In the genomic region with DNA sequence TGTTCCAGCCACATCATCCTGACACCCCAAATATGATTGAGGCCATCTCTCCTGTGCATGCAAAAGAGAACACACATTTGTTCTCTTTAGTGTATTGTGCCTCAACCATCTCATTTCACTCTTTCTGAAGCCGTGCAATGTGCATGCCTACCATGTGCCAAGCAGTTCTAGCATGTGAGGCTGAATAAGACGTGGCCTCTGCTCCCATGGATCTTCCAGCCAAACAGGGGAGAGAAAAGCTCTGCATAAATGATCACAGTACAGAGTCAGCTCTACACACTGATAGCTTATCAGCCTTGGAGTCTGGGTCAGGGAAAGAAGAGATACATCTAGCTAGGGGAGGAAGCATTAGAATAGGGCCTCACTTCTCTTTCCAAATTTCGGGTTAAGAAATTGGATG, we compare ENCODE assay signal across 26 cellular contexts.
"Had no signal": no experiment of that assay in that cellular context is flagged by ENCODE, and none has a peak within 500 bp of the region (broad histone marks: within the 10 kb centered on the region; RNA-seq: fewer than 3 reads in every experiment).

No MANE protein-coding gene starts in this region.

- H3K9me3 Mint-ChIP-seq: activated naive CD4-positive, alpha-beta T cell treated with anti-CD3 and anti-CD28 coated beads, Interleukin-2, amount 10 ng/mL, durations not matched to agents 7 days and 5 days; activated T-cell treated with anti-CD3 and anti-CD28 coated beads, Interleukin-2, amount 50 U/mL, for 72 hours; effector memory CD8-positive, alpha-beta T cell; immature natural killer cell; mesothelial cell of epicardium; natural killer cell; stimulated activated naive CD8-positive, alpha-beta T cell treated with anti-CD3 and anti-CD28 coated beads, Interleukin-15, amount 100 ng/mL, for 72 hours; T-cell had no signal

- H3K4me3 ChIP-seq: body of pancreas, dorsolateral prefrontal cortex, hepatocyte, left ventricle myocardium inferior, psoas muscle, right atrium auricular region, tibial nerve, uterus had no signal

- H3K27ac ChIP-seq: body of pancreas, dorsolateral prefrontal cortex, left ventricle myocardium inferior, psoas muscle had no signal

- H3K36me3 Mint-ChIP-seq: activated naive CD4-positive, alpha-beta T cell treated with anti-CD3 and anti-CD28 coated beads, Interleukin-2, amount 10 ng/mL, durations not matched to agents 7 days and 5 days; immature natural killer cell; mesothelial cell of epicardium; natural killer cell; T-cell had no signal

- DNase-seq: activated CD4-positive, alpha-beta memory T cell treated with anti-CD3 and anti-CD28 coated beads, Interleukin-2, amount 10 ng/mL, durations not matched to agents 7 days and 5 days; activated CD4-positive, alpha-beta T cell treated with anti-CD3 and anti-CD28 coated beads for 48 hours; activated CD4-positive, CD25-positive, alpha-beta regulatory T cell; activated effector memory CD4-positive, alpha-beta T cell treated with Interleukin-2 at 50 U/mL for 16 hours; activated naive CD4-positive, alpha-beta T cell treated with anti-CD3 and anti-CD28 coated beads, Interleukin-2, amount 10 ng/mL, durations not matched to agents 7 days and 5 days; activated T-cell treated with anti-CD3 and anti-CD28 coated beads, Interleukin-2, amount 50 U/mL, for 72 hours; body of pancreas; dorsolateral prefrontal cortex; effector memory CD8-positive, alpha-beta T cell; glutamatergic neuron; immature natural killer cell; left ventricle myocardium inferior; mammary epithelial cell; natural killer cell; pancreas; psoas muscle; stimulated activated CD4-positive, alpha-beta T cell treated with anti-CD3 and anti-CD28 coated beads, Interleukin-12 subunit alpha, Interleukin-12 subunit beta, amount 100 ng/mL, for 4 hours; stimulated activated CD4-positive, alpha-beta T cell treated with anti-CD3 and anti-CD28 coated beads, Interleukin-4, amount 100 ng/mL, for 4 hours; stimulated activated naive CD8-positive, alpha-beta T cell treated with anti-CD3 and anti-CD28 coated beads, Interleukin-15, amount 100 ng/mL, for 72 hours; T-cell; uterus had no signal

- H3K27me3 ChIP-seq: body of pancreas, dorsolateral prefrontal cortex, esophagus muscularis mucosa, hepatocyte, pancreas, right atrium auricular region, tibial nerve, uterus had no signal

- H3K4me1 Mint-ChIP-seq: mesothelial cell of epicardium had no signal

- H3K9me3 ChIP-seq: body of pancreas, esophagus muscularis mucosa, left ventricle myocardium inferior, pancreas, psoas muscle, right atrium auricular region, tibial nerve, uterus had no signal

- ATAC-seq: activated T-cell treated with anti-CD3 and anti-CD28 coated beads, Interleukin-2, amount 50 U/mL, for 72 hours; body of pancreas; effector memory CD8-positive, alpha-beta T cell; natural killer cell; pancreas; psoas muscle; stimulated activated naive CD8-positive, alpha-beta T cell treated with anti-CD3 and anti-CD28 coated beads, Interleukin-15, amount 100 ng/mL, for 72 hours; T-cell had no signal

- H3K36me3 ChIP-seq: esophagus muscularis mucosa, left ventricle myocardium inferior, pancreas, right atrium auricular region, tibial nerve, uterus had no signal

- H3K4me1 ChIP-seq: pancreas, psoas muscle, right atrium auricular region, uterus had no signal

- H3K27ac Mint-ChIP-seq: activated CD4-positive, alpha-beta memory T cell treated with anti-CD3 and anti-CD28 coated beads, Interleukin-2, amount 10 ng/mL, durations not matched to agents 7 days and 5 days; activated naive CD4-positive, alpha-beta T cell treated with anti-CD3 and anti-CD28 coated beads, Interleukin-2, amount 10 ng/mL, durations not matched to agents 7 days and 5 days; activated T-cell treated with anti-CD3 and anti-CD28 coated beads, Interleukin-2, amount 50 U/mL, for 72 hours; effector memory CD8-positive, alpha-beta T cell; immature natural killer cell; mesothelial cell of epicardium; natural killer cell; stimulated activated naive CD8-positive, alpha-beta T cell treated with anti-CD3 and anti-CD28 coated beads, Interleukin-15, amount 100 ng/mL, for 72 hours; T-cell had no signal

- H3K27me3 Mint-ChIP-seq: stimulated activated naive CD8-positive, alpha-beta T cell treated with anti-CD3 and anti-CD28 coated beads, Interleukin-15, amount 100 ng/mL, for 72 hours had no signal

- H3K4me3 Mint-ChIP-seq: activated CD4-positive, alpha-beta memory T cell treated with anti-CD3 and anti-CD28 coated beads, Interleukin-2, amount 10 ng/mL, durations not matched to agents 7 days and 5 days; activated naive CD4-positive, alpha-beta T cell treated with anti-CD3 and anti-CD28 coated beads, Interleukin-2, amount 10 ng/mL, durations not matched to agents 7 days and 5 days; activated T-cell treated with anti-CD3 and anti-CD28 coated beads, Interleukin-2, amount 50 U/mL, for 72 hours; effector memory CD8-positive, alpha-beta T cell; immature natural killer cell; mesothelial cell of epicardium; natural killer cell; stimulated activated naive CD8-positive, alpha-beta T cell treated with anti-CD3 and anti-CD28 coated beads, Interleukin-15, amount 100 ng/mL, for 72 hours; T-cell had no signal
